Comparison of ENCODE assay signal across 20 cellular contexts in the genomic region with DNA sequence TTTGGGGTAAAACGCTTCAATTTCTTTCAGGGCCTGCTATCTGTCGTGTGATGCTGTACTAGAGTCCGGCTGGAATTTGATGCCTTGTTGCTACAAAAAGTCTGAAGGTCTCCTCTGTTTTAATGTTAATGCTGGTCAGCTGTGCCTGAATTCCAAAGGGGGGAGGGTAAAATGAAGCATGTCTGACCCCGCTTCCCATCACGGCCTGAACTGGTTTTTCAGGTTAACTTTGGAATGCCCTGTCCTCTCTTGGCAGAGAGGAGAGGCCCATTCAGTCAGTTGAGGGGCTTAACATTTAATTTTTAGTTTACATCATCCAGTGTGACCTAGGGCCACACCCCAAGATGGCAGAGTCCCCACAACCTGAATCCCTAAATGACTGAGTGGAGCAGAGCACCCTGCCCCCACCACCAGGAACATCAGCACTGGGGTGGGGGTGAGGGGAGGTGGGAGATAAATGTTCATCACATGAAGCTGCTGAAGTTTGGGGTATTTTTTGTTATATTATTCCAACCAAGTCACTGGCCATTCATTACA. TPM values are rescaled to one million over a fixed set of nuclear protein-coding genes. Genes with fewer than 3 reads are reported as not detected.
"Had no signal": no experiment of that assay in that cellular context is flagged by ENCODE, and none has a peak within 500 bp of the region (broad histone marks: within the 10 kb centered on the region; RNA-seq: fewer than 3 reads in every experiment).

No MANE protein-coding gene starts in this region.

- H3K27ac Mint-ChIP-seq: activated CD8-positive, alpha-beta T cell treated with anti-CD3 and anti-CD28 coated beads for 36 hours; activated T-helper 1 cell treated with anti-CD3 and anti-CD28 coated beads, Interleukin-12 subunit alpha, Interleukin-12 subunit beta, Interleukin-2, Interleukin-4 antibody, amounts not matched to agents 30 ng/mL and 10 ng/mL and 1 ng/mL, durations not matched to agents 14 hours and 24 hours and 36 hours; stimulated activated naive CD8-positive, alpha-beta T cell treated with anti-CD3 and anti-CD28 coated beads, Interleukin-15, amount 100 ng/mL, for 72 hours; T-helper 2 cell treated with Interferon-gamma antibody and Interleukin-4, amounts not matched to agents 5 μg/mL and 100 μg/mL, for 36 hours had no signal

- H3K4me3 ChIP-seq: cardiac muscle cell, testis, vagina had no signal

- DNase-seq: activated CD4-positive, alpha-beta T cell treated with anti-CD3 and anti-CD28 coated beads for 1 hour; activated CD8-positive, alpha-beta memory T cell treated with anti-CD3 and anti-CD28 coated beads, Interleukin-2, amount 50 U/mL, for 4 hours; activated CD8-positive, alpha-beta T cell treated with anti-CD3 and anti-CD28 coated beads for 36 hours; activated naive CD4-positive, alpha-beta T cell treated with Interleukin-2 at 50 U/mL for 16 hours; foreskin keratinocyte; head of caudate nucleus; left ventricle myocardium superior; stimulated activated CD4-positive, alpha-beta T cell treated with anti-CD3 and anti-CD28 coated beads, Interleukin-15, amount 100 ng/mL, for 24 hours; stimulated activated CD4-positive, alpha-beta T cell treated with anti-CD3 and anti-CD28 coated beads, Interleukin-4, amount 100 ng/mL, for 24 hours; stimulated activated naive CD8-positive, alpha-beta T cell treated with anti-CD3 and anti-CD28 coated beads, Interleukin-15, amount 100 ng/mL, for 72 hours; testis had no signal

- H3K27me3 Mint-ChIP-seq: stimulated activated naive CD8-positive, alpha-beta T cell treated with anti-CD3 and anti-CD28 coated beads, Interleukin-15, amount 100 ng/mL, for 72 hours had no signal

- H3K36me3 ChIP-seq: cardiac muscle cell, vagina had no signal

- H3K4me3 Mint-ChIP-seq: activated CD8-positive, alpha-beta T cell treated with anti-CD3 and anti-CD28 coated beads for 36 hours; activated T-helper 1 cell treated with anti-CD3 and anti-CD28 coated beads, Interleukin-12 subunit alpha, Interleukin-12 subunit beta, Interleukin-2, Interleukin-4 antibody, amounts not matched to agents 30 ng/mL and 10 ng/mL and 1 ng/mL, durations not matched to agents 14 hours and 24 hours and 36 hours; neural crest cell; stimulated activated naive CD8-positive, alpha-beta T cell treated with anti-CD3 and anti-CD28 coated beads, Interleukin-15, amount 100 ng/mL, for 72 hours; T-helper 2 cell treated with Interferon-gamma antibody and Interleukin-4, amounts not matched to agents 5 μg/mL and 100 μg/mL, for 36 hours had no signal

- H3K9me3 Mint-ChIP-seq: neural crest cell had no signal

- FAIRE-seq: astrocyte, colon, keratinocyte had no signal

- H3K27me3 ChIP-seq: cardiac muscle cell, foreskin keratinocyte, testis, vagina had no signal

RNA-seq across cellular contexts. Expression of gene GPR78, which starts 47.9 kb away (rescaled TPM):
- total RNA-seq: activated CD8-positive, alpha-beta T cell treated with anti-CD3 and anti-CD28 coated beads for 36 hours; activated T-helper 1 cell treated with anti-CD3 and anti-CD28 coated beads, Interleukin-12 subunit alpha, Interleukin-12 subunit beta, Interleukin-2, Interleukin-4 antibody, amounts not matched to agents 30 ng/mL and 10 ng/mL and 1 ng/mL, durations not matched to agents 14 hours and 24 hours and 36 hours; foreskin keratinocyte; left ventricle myocardium superior; mesenteric fat pad; neural crest cell had no signal
